ENCODE assay signal across 22 cellular contexts in the genomic region with DNA sequence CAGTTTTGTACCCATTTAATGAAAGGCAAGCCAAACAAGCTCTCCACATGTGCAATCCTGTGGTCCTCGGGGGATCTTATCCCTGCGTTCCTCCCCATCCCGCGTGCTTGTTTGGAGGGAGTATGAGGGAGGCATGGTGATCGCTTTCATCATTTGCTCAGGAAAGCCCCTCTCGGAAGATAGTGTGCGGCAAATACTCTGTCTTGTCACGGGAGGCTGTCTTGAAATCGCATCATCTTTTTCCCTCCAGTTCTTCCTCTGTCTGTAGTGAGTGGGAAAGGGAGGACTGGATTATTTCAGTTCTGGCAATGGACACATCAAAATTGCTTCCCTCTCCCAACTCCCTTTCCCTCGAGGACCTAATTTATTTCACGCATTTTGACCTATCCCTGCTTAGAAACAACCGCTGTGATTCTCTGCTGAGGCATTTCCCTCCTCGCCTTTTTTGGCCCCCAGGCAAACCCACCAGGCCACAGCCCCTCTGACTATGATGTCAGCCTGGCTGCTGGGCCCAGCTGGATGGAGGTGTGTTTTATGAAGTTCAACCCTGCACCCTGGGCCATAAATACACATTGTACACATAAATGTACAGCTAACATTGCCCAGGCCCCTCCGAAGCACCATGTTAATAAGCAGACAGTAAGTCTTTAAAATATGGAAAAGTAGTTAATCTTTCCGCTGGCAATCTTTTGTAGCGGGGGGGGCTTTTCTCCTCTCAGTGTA.
"Had no signal": no experiment of that assay in that cellular context is flagged by ENCODE, and none has a peak within 500 bp of the region (broad histone marks: within the 10 kb centered on the region; RNA-seq: fewer than 3 reads in every experiment).

No MANE protein-coding gene starts in this region.

- H3K27me3 ChIP-seq: adrenal gland, gastroesophageal sphincter, heart right ventricle, neutrophil, suprapubic skin, upper lobe of right lung had no signal

- H3K27ac ChIP-seq: adrenal gland, gastroesophageal sphincter, heart right ventricle, neutrophil, parathyroid adenoma, skin epidermis, suprapubic skin, upper lobe of right lung had no signal

- DNase-seq: activated CD4-positive, alpha-beta memory T cell treated with anti-CD3 and anti-CD28 coated beads for 36 hours; activated CD4-positive, alpha-beta T cell treated with anti-CD3 and anti-CD28 coated beads for 36 hours; activated naive CD4-positive, alpha-beta T cell treated with anti-CD3 and anti-CD28 coated beads, Interleukin-2, amount 50 U/mL, for 16 hours; activated T-cell treated with anti-CD3 and anti-CD28 coated beads, Interleukin-2, amount 50 U/mL, for 24 hours; adrenal gland; cortex of kidney; effector CD8-positive, alpha-beta T cell; heart right ventricle; mucosa of descending colon; naive thymus-derived CD4-positive, alpha-beta T cell; stimulated activated CD4-positive, alpha-beta T cell treated with anti-CD3 and anti-CD28 coated beads, Interleukin-4, amount 100 ng/mL, for 4 hours; stimulated activated CD8-positive, alpha-beta memory T cell treated with anti-CD3 and anti-CD28 coated beads, Interleukin-4, amount 100 ng/mL, for 48 hours; T-helper 2 cell; upper lobe of right lung had no signal

- H3K4me1 ChIP-seq: adrenal gland, gastroesophageal sphincter, heart right ventricle, suprapubic skin, upper lobe of right lung had no signal

- H2AFZ ChIP-seq: parathyroid adenoma had no signal

- H3K9me3 ChIP-seq: adrenal gland, gastroesophageal sphincter, heart right ventricle, mucosa of descending colon, neutrophil, suprapubic skin, upper lobe of right lung had no signal

- H3K27ac Mint-ChIP-seq: activated CD4-positive, alpha-beta memory T cell treated with anti-CD3 and anti-CD28 coated beads for 36 hours; activated CD4-positive, alpha-beta T cell treated with anti-CD3 and anti-CD28 coated beads for 36 hours; activated T-cell treated with anti-CD3 and anti-CD28 coated beads, Interleukin-2, amount 50 U/mL, for 24 hours; brain; naive thymus-derived CD4-positive, alpha-beta T cell; stimulated activated naive CD8-positive, alpha-beta T cell treated with anti-CD3 and anti-CD28 coated beads, Interleukin-15, Interleukin-2, amounts not matched to agents 100 ng/mL and 50 ng/mL, for 24 hours had no signal

- H3K36me3 ChIP-seq: adrenal gland, gastroesophageal sphincter, heart right ventricle, neutrophil, suprapubic skin, upper lobe of right lung had no signal

- H3K4me1 Mint-ChIP-seq: activated CD4-positive, alpha-beta T cell treated with anti-CD3 and anti-CD28 coated beads for 36 hours; naive thymus-derived CD4-positive, alpha-beta T cell had no signal

- H3K9me3 Mint-ChIP-seq: activated CD4-positive, alpha-beta memory T cell treated with anti-CD3 and anti-CD28 coated beads for 36 hours; brain had no signal

- H3K9ac ChIP-seq: parathyroid adenoma had no signal

- ATAC-seq: activated CD4-positive, alpha-beta T cell treated with anti-CD3 and anti-CD28 coated beads for 36 hours; gastroesophageal sphincter; left lobe of liver; mucosa of descending colon; naive thymus-derived CD4-positive, alpha-beta T cell; upper lobe of right lung had no signal

- H3K4me3 ChIP-seq: adrenal gland, gastroesophageal sphincter, heart right ventricle, mucosa of descending colon, skin epidermis, suprapubic skin, upper lobe of right lung had no signal

- H3K36me3 Mint-ChIP-seq: activated CD4-positive, alpha-beta memory T cell treated with anti-CD3 and anti-CD28 coated beads for 36 hours; brain; naive thymus-derived CD4-positive, alpha-beta T cell had no signal

- H3K27me3 Mint-ChIP-seq: activated CD4-positive, alpha-beta memory T cell treated with anti-CD3 and anti-CD28 coated beads for 36 hours; activated CD4-positive, alpha-beta T cell treated with anti-CD3 and anti-CD28 coated beads for 36 hours; activated T-cell treated with anti-CD3 and anti-CD28 coated beads, Interleukin-2, amount 50 U/mL, for 24 hours; brain; naive thymus-derived CD4-positive, alpha-beta T cell; stimulated activated naive CD8-positive, alpha-beta T cell treated with anti-CD3 and anti-CD28 coated beads, Interleukin-15, Interleukin-2, amounts not matched to agents 100 ng/mL and 50 ng/mL, for 24 hours had no signal

- H3K4me3 Mint-ChIP-seq: activated CD4-positive, alpha-beta memory T cell treated with anti-CD3 and anti-CD28 coated beads for 36 hours; activated CD4-positive, alpha-beta T cell treated with anti-CD3 and anti-CD28 coated beads for 36 hours; activated T-cell treated with anti-CD3 and anti-CD28 coated beads, Interleukin-2, amount 50 U/mL, for 24 hours; brain; naive thymus-derived CD4-positive, alpha-beta T cell; stimulated activated naive CD8-positive, alpha-beta T cell treated with anti-CD3 and anti-CD28 coated beads, Interleukin-15, Interleukin-2, amounts not matched to agents 100 ng/mL and 50 ng/mL, for 24 hours had no signal
